In genomic region chr3:172708905-172709775, GRCh38 we compare ENCODE assay signal across 9 cellular contexts. TPM values are rescaled to one million over a fixed set of nuclear protein-coding genes. Genes with fewer than 3 reads are reported as not detected.
DNase-seq lines count a peak whose midpoint lies in the region; ATAC-seq and TF ChIP-seq lines count a peak whose summit lies in the region.
"Had no signal": no experiment of that assay in that cellular context is flagged by ENCODE, and none has a peak within 500 bp of the region (broad histone marks: within the 10 kb centered on the region; RNA-seq: fewer than 3 reads in every experiment).

No MANE protein-coding gene starts in this region.

- peaks cover 0 to 21% (median 17%) of the 10 kb centered on the region in 4 donors for H3K4me1 ChIP-seq in sigmoid colon

- no peaks in the 10 kb centered on the region for H3K9me3 ChIP-seq in sigmoid colon
- H3K9me3 ChIP-seq: testis had no signal

- no peaks in the 10 kb centered on the region for H3K27me3 ChIP-seq in sigmoid colon
- H3K27me3 ChIP-seq: testis had no signal

- TF ChIP-seq POLR2A in sigmoid colon (IDR thresholded peaks at IDR 0.05), result no peak

- peak overlapping the region; percentile 98 for H3K4me3 ChIP-seq in fibroblast of the aortic adventitia (ENCODE audit: low read depth, low read length)
- peak overlapping the region in 1 of 4 donors; percentile 63 for H3K4me3 ChIP-seq in sigmoid colon

- TF ChIP-seq CTCF in VCaP (conservative IDR thresholded peaks at IDR 0.05) (no peak), fibroblast of the aortic adventitia (IDR thresholded peaks at IDR 0.05; ENCODE audit: insufficient read depth, low read length) (no peak), sigmoid colon (IDR thresholded peaks at IDR 0.05) (no peak)

- intact Hi-C loops in sigmoid colon (cut with DNase I), result no loop called here

- WGBS in sigmoid colon, 2 donors, result 19 to 74% methylated on average over 2 of the region's 2 CpGs

- TF ChIP-seq EP300 in sigmoid colon (IDR thresholded peaks at IDR 0.05), result no peak

- H3K36me3 ChIP-seq in sigmoid colon, result no peaks in the 10 kb centered on the region

- H3K27ac ChIP-seq in VCaP (peak overlapping the region; percentile 79), sigmoid colon (peak overlapping the region in 3 of 4 donors; percentile 89 to 95 (median 91))

- no peak for ATAC-seq in GM21529 (IDR thresholded peaks at IDR 0.05; ENCODE audit: unreplicated experiment)

- peak; percentile 11 for DNase-seq in NCI-H146 (lab: John Stamatoyannopoulos, UW)
- no peak for DNase-seq in NCI-H146 treated with DMSO at 0.1 percent for 48 hours (lab: John Stamatoyannopoulos, UW; ENCODE audit: unreplicated experiment)
- no peak for DNase-seq in fibroblast of the aortic adventitia (ENCODE audit: low read depth)
- DNase-seq in sigmoid colon, result no peak
- DNase-seq in NCI-H1105 treated with DMSO at 0.1 percent for 48 hours (lab: John Stamatoyannopoulos, UW), result no peak
- DNase-seq in RKO (ENCODE audit: low spot score), result no peak

RNA-seq across cellular contexts. Expression of gene NCEH1, which starts 1.7 kb away (rescaled TPM):
- 5.7 and 21.1 TPM in 2 replicates for total RNA-seq in fibroblast of the aortic adventitia (ENCODE audit: low replicate concordance)
- 1 to 10 TPM; 1.6 to 3.6 (median 2.4) TPM for total RNA-seq in sigmoid colon
- 10 to 100 TPM in 2 of 3 donors, 1 to 10 TPM in 1; 3.0 to 12.8 (median 12.0) TPM for polyA plus RNA-seq in sigmoid colon

RNA-seq across cellular contexts. Expression of gene ECT2, which starts 41.4 kb away (rescaled TPM):
- total RNA-seq in fibroblast of the aortic adventitia (ENCODE audit: low replicate concordance) (13.1 and 70.8 TPM in 2 replicates), sigmoid colon (10 to 100 TPM in 2 of 4 donors, 1 to 10 TPM in 2; 3.3 to 21.9 (median 6.8) TPM)
- 10 to 100 TPM in 1 of 3 donors, 1 to 10 TPM in 2; 8.4 to 15.5 (median 9.7) TPM for polyA plus RNA-seq in sigmoid colon
